In genomic region chr11:32790916-32791315, GRCh38 we compare ENCODE assay signal across 24 cellular contexts. TPM values are rescaled to one million over a fixed set of nuclear protein-coding genes. Genes with fewer than 3 reads are reported as not detected.
A peak's percentile ranks its signal among the peaks of the same experiment; 100 is the strongest.
DNase-seq lines count a peak whose midpoint lies in the region; ATAC-seq and TF ChIP-seq lines count a peak whose summit lies in the region.
"Had no signal": no experiment of that assay in that cellular context is flagged by ENCODE, and none has a peak within 500 bp of the region (broad histone marks: within the 10 kb centered on the region; RNA-seq: fewer than 3 reads in every experiment).

No MANE protein-coding gene starts in this region.

- DNase-seq in Calu3 (no peak), PC-3 (peak; percentile 54), osteoblast (ENCODE audit: insufficient read length, low spot score, missing footprints) (peak; percentile 56)
- DNase-seq in activated T-cell treated with anti-CD3 and anti-CD28 coated beads, Interleukin-2, amount 50 U/mL, for 24 hours: no peak
- DNase-seq: 8988T; AML-193; Caco-2; CD4-positive, alpha-beta T cell; CD8-positive, alpha-beta T cell; DMS 273 treated with DMSO at 0.1 percent for 48 hours; DMS153; DMS53; DMS79; DND-41; EL; GDM1 had no signal

- no peak overlapping the region for H3K4me3 Mint-ChIP-seq in Calu3 (ENCODE audit: low read depth, unreplicated experiment)
- no peak overlapping the region for H3K4me3 Mint-ChIP-seq in activated T-cell treated with anti-CD3 and anti-CD28 coated beads, Interleukin-2, amount 50 U/mL, for 24 hours
- H3K4me3 Mint-ChIP-seq: B cell; CD4-positive, alpha-beta T cell; CD8-positive, alpha-beta T cell had no signal

- POLR2A ChIA-PET in PC-3 (lab: Charles Lee; ENCODE audit: unreplicated experiment): no interaction called here

- ATAC-seq in PC-3 (no peak), HG02623 (IDR thresholded peaks at IDR 0.05; ENCODE audit: unreplicated experiment) (no peak), HG02981 (IDR thresholded peaks at IDR 0.05; ENCODE audit: unreplicated experiment) (no peak)
- ATAC-seq: CD8-positive, alpha-beta T cell; GM12878 had no signal

- H2AFZ ChIP-seq in PC-3 (ENCODE audit: low read length): no peak overlapping the region
- H2AFZ ChIP-seq in osteoblast (ENCODE audit: low read length): no peak overlapping the region

- H3K36me3 Mint-ChIP-seq in Calu3 (ENCODE audit: insufficient read depth, unreplicated experiment): no peaks in the 10 kb centered on the region
- no peaks in the 10 kb centered on the region for H3K36me3 Mint-ChIP-seq in activated T-cell treated with anti-CD3 and anti-CD28 coated beads, Interleukin-2, amount 50 U/mL, for 24 hours (ENCODE audit: low read depth)
- H3K36me3 Mint-ChIP-seq: CD8-positive, alpha-beta T cell had no signal

- H3K27me3 ChIP-seq in PC-3 (ENCODE audit: low read length) (no peaks in the 10 kb centered on the region), osteoblast (ENCODE audit: insufficient read depth, low read length) (peaks cover 7% of the 10 kb centered on the region)
- H3K27me3 ChIP-seq: BLaER1 treated with 17β-estradiol and CSF1 and Interleukin-3, amounts not matched to agents 10 nM and 100 nM had no signal

- no peaks in the 10 kb centered on the region for H3K9me3 Mint-ChIP-seq in Calu3 (ENCODE audit: low read depth, unreplicated experiment)
- H3K9me3 Mint-ChIP-seq in activated T-cell treated with anti-CD3 and anti-CD28 coated beads, Interleukin-2, amount 50 U/mL, for 24 hours: no peaks in the 10 kb centered on the region
- H3K9me3 Mint-ChIP-seq: CD4-positive, alpha-beta T cell; CD8-positive, alpha-beta T cell had no signal

- H4K20me1 ChIP-seq in PC-3 (ENCODE audit: low read length) (no peaks in the 10 kb centered on the region), osteoblast (ENCODE audit: insufficient read depth, low read length) (no peaks in the 10 kb centered on the region)
- H4K20me1 ChIP-seq: BLaER1 treated with 17β-estradiol and CSF1 and Interleukin-3, amounts not matched to agents 10 nM and 100 nM had no signal

- peaks cover 3% of the 10 kb centered on the region for H3F3A ChIP-seq in PC-3 (ENCODE audit: low read length, unreplicated experiment)

- peaks cover 13% of the 10 kb centered on the region for H3K4me1 Mint-ChIP-seq in Calu3 (ENCODE audit: low read depth, unreplicated experiment)
- H3K4me1 Mint-ChIP-seq in activated T-cell treated with anti-CD3 and anti-CD28 coated beads, Interleukin-2, amount 50 U/mL, for 24 hours (ENCODE audit: low read depth): peaks cover 9% of the 10 kb centered on the region

- H3K4me1 ChIP-seq in PC-3 (ENCODE audit: insufficient read depth, low read length) (peaks cover 24% of the 10 kb centered on the region), osteoblast (ENCODE audit: insufficient read depth, low read length) (no peaks in the 10 kb centered on the region)
- H3K4me1 ChIP-seq: BLaER1 treated with 17β-estradiol and CSF1 and Interleukin-3, amounts not matched to agents 10 nM and 100 nM; Caco-2 had no signal

- intact Hi-C loops in Calu3 (cut with micrococcal nuclease; ENCODE audit: unreplicated experiment) (no loop called here), PC-3 (cut with micrococcal nuclease) (loop anchor here (5.0 kb wide), 2 partner anchors 189 to 344 kb away; no protein-coding TSS in a partner anchor)

- CTCF ChIA-PET in Calu3 (lab: Charles Lee): interaction anchor here (0.7 kb wide), 1 partner anchor 214 kb away, joined by 4 read pairs; no protein-coding TSS in a partner anchor
- CTCF ChIA-PET in PC-3 (lab: Charles Lee): interaction anchor here (0.5 kb wide), 1 partner anchor 11 kb away, joined by 3 read pairs; no protein-coding TSS in a partner anchor

- H3K9me3 ChIP-seq in PC-3 (ENCODE audit: low read length) (no peaks in the 10 kb centered on the region), osteoblast (ENCODE audit: low read depth, low read length) (no peaks in the 10 kb centered on the region)
- H3K9me3 ChIP-seq: BLaER1 treated with 17β-estradiol and CSF1 and Interleukin-3, amounts not matched to agents 10 nM and 100 nM; Caco-2 had no signal

- no peaks in the 10 kb centered on the region for H3K27me3 Mint-ChIP-seq in Calu3 (ENCODE audit: unreplicated experiment)
- H3K27me3 Mint-ChIP-seq in activated T-cell treated with anti-CD3 and anti-CD28 coated beads, Interleukin-2, amount 50 U/mL, for 24 hours: peaks cover 24% of the 10 kb centered on the region

- H3K9ac ChIP-seq in PC-3 (ENCODE audit: low read length): peak overlapping the region; percentile 39; the same call in 1 of the 2 replicates
- H3K9ac ChIP-seq: BLaER1 treated with 17β-estradiol and CSF1 and Interleukin-3, amounts not matched to agents 10 nM and 100 nM had no signal

- no peak overlapping the region for H3K4me3 ChIP-seq in PC-3 (ENCODE audit: low read length)
- no peak overlapping the region for H3K4me3 ChIP-seq in osteoblast (ENCODE audit: insufficient read depth, low read length)
- H3K4me3 ChIP-seq: BLaER1 treated with 17β-estradiol and CSF1 and Interleukin-3, amounts not matched to agents 10 nM and 100 nM; GM12878 had no signal

- BruUV-seq in Calu3 (replicated peaks; lab: Mats Ljungman, UMichigan): no TSS peak
- BruUV-seq in PC-3 (replicated peaks; lab: Mats Ljungman, UMichigan): no TSS peak

- no peaks in the 10 kb centered on the region for H3K9me2 ChIP-seq in PC-3 (replicated peaks; ENCODE audit: low read length)

- TF ChIP-seq CTCF in Calu3 (IDR thresholded peaks at IDR 0.05; ENCODE audit: unreplicated experiment) (no peak), PC-3 (conservative IDR thresholded peaks at IDR 0.05; ENCODE audit: low read depth, low read length) (no peak), osteoblast (IDR thresholded peaks at IDR 0.05; ENCODE audit: extremely low read depth, low read depth, low read length) (no peak)

- H3K79me2 ChIP-seq in PC-3 (ENCODE audit: low read length): no peaks in the 10 kb centered on the region
- no peaks in the 10 kb centered on the region for H3K79me2 ChIP-seq in osteoblast (ENCODE audit: insufficient read depth, low read length)

- H3K4me2 ChIP-seq in PC-3 (ENCODE audit: low read length) (peak overlapping the region; percentile 63), osteoblast (ENCODE audit: insufficient read depth, low read length) (no peak overlapping the region)
- H3K4me2 ChIP-seq: BLaER1 treated with 17β-estradiol and CSF1 and Interleukin-3, amounts not matched to agents 10 nM and 100 nM had no signal

- no peaks in the 10 kb centered on the region for H3K36me3 ChIP-seq in PC-3 (ENCODE audit: low read depth, low read length)
- no peaks in the 10 kb centered on the region for H3K36me3 ChIP-seq in osteoblast (ENCODE audit: insufficient read depth, low read length)
- H3K36me3 ChIP-seq: BLaER1 treated with 17β-estradiol and CSF1 and Interleukin-3, amounts not matched to agents 10 nM and 100 nM had no signal

- H3K27ac ChIP-seq in PC-3 (ENCODE audit: low read length) (peak overlapping the region; percentile 89), osteoblast (ENCODE audit: low read depth, low read length) (no peak overlapping the region)
- H3K27ac ChIP-seq: BLaER1 treated with 17β-estradiol and CSF1 and Interleukin-3, amounts not matched to agents 10 nM and 100 nM; C4-2B had no signal

- H3K27ac Mint-ChIP-seq in Calu3 (ENCODE audit: unreplicated experiment): peak overlapping the region; percentile 10
- no peak overlapping the region for H3K27ac Mint-ChIP-seq in activated T-cell treated with anti-CD3 and anti-CD28 coated beads, Interleukin-2, amount 50 U/mL, for 24 hours
- H3K27ac Mint-ChIP-seq: B cell; CD4-positive, alpha-beta T cell; CD8-positive, alpha-beta T cell had no signal

RNA-seq across cellular contexts. Expression of gene CCDC73, which starts 3.5 kb away (rescaled TPM):
- total RNA-seq in Calu3 (2022) (0.07 TPM in 1 of 2 replicates, not detected in the other), PC-3 (2014; rRNA removed) (0.04 TPM in 1 of 2 replicates, not detected in the other), osteoblast (not detected in 2 replicates)
- total RNA-seq: Caco-2; CD4-positive, alpha-beta T cell; CD8-positive, alpha-beta T cell; Daoy; G401 had no signal

RNA-seq across cellular contexts. Expression of gene PRRG4, which starts 38.8 kb away (rescaled TPM):
- 22.9 and 23.9 TPM in 2 replicates for total RNA-seq in Calu3 (2022)
- total RNA-seq in PC-3 (2014; rRNA removed): 12.9 and 17.9 TPM in 2 replicates
- total RNA-seq in osteoblast: 0.29 and 0.36 TPM in 2 replicates

Comparison
In these comparisons a context has a peak if more than half of its experiments do, and no peak if none do; other contexts are left out.
1. DNase-seq: peak in PC-3 (single experiment) and osteoblast (single experiment); none in Calu3 (single experiment) and activated T-cell treated with anti-CD3 and anti-CD28 coated beads, Interleukin-2, amount 50 U/mL, for 24 hours (single experiment).
2. RNA of gene PRRG4, which starts 38.8 kb away (total RNA-seq): 22.9 to 23.9 TPM in Calu3 and 12.9 to 17.9 TPM in PC-3; 0.29 to 0.36 TPM in osteoblast; every median in the first group is over 10 times any median in the second.